9 cellular contexts compared by ENCODE assay signal in the genomic region with DNA sequence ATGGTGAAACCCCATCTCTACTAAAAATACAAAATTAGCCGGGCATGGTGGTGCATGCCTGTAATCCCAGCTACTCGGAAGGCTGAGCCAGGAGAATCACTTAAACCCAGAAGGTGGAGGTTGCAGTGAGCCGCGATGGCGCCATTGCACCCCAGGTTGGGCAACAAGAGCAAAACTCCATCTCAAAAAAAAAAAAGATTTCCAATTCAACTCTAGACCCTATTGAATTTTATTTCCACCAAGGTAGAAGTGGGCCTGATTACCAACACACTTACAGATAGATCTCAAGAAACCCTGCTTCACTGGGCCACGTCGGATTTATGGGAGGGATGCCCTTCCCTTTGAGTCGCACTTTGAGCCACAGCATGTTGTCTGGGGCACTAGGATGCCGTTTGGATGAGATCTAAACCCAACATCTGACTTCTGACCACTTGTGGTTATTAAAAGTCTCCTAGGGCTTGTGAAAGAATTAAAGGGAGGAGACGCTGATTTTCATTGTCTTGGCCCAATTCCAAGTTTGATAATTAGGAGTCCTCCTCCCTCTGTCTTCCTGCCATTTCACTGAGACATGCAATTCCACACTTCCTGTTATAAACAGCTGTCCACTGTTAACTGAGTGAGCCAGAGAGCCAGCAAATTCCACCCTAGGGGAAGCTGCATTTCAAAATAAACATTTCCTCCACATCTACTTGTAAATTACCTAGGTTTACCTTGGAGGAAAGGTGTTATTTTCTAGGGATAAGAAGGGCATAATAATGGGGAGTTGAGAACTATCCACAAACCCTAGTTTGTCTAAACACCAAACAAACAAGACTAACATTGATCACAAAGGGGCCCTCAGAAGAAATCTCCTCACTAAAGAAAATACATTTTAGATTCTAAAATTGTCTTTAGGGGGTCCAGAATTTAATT. TPM values are rescaled to one million over a fixed set of nuclear protein-coding genes. Genes with fewer than 3 reads are reported as not detected.
DNase-seq lines count a peak whose midpoint lies in the region; ATAC-seq and TF ChIP-seq lines count a peak whose summit lies in the region.
"Had no signal": no experiment of that assay in that cellular context is flagged by ENCODE, and none has a peak within 500 bp of the region (broad histone marks: within the 10 kb centered on the region; RNA-seq: fewer than 3 reads in every experiment).

No MANE protein-coding gene starts in this region.

- no peak for TF ChIP-seq CTCF in RWPE2 (IDR thresholded peaks at IDR 0.05; ENCODE audit: poor library complexity, severe bottlenecking)
- TF ChIP-seq CTCF in smooth muscle cell (IDR thresholded peaks at IDR 0.05; ENCODE audit: borderline replicate concordance, insufficient read depth, poor library complexity, severe bottlenecking) = no peak

- 44% methylated on average over 10 of the region's 10 CpGs for WGBS in smooth muscle cell (ENCODE audit: low lambda C conversion rate)

- H3K79me2 ChIP-seq in smooth muscle cell (ENCODE audit: low read depth) = no peaks in the 10 kb centered on the region

- H3K27me3 ChIP-seq in RWPE2 (ENCODE audit: insufficient read depth, poor library complexity, severe bottlenecking) (no peaks in the 10 kb centered on the region), smooth muscle cell (ENCODE audit: low read depth) (no peaks in the 10 kb centered on the region), HAP-1 (ENCODE audit: low read depth) (no peaks in the 10 kb centered on the region)

- H3K9me3 ChIP-seq in RWPE2 (ENCODE audit: severe bottlenecking) (no peaks in the 10 kb centered on the region), smooth muscle cell (replicated peaks; ENCODE audit: low read depth) (no peaks in the 10 kb centered on the region), HAP-1 (no peaks in the 10 kb centered on the region)

- H4K20me1 ChIP-seq in smooth muscle cell (ENCODE audit: low read depth) = no peaks in the 10 kb centered on the region

- H3K27ac ChIP-seq in RWPE2 (ENCODE audit: poor library complexity, severe bottlenecking) (peak overlapping the region; percentile 71), smooth muscle cell (ENCODE audit: low read depth) (peak overlapping the region; percentile 69)
- H3K27ac ChIP-seq: C4-2B had no signal

- in situ Hi-C loops in HAP-1 (cut with MboI; ENCODE audit: low sequenced_read_pairs) = no loop called here

- ATAC-seq in RWPE2 (ENCODE audit: low read depth) = peak; percentile 73
- no peak for ATAC-seq in HG02588 (IDR thresholded peaks at IDR 0.05; ENCODE audit: unreplicated experiment)

- H3K4me1 ChIP-seq in RWPE2 (ENCODE audit: insufficient read depth, poor library complexity, severe bottlenecking) (peaks cover 34% of the 10 kb centered on the region), smooth muscle cell (ENCODE audit: low read depth) (peaks cover 23% of the 10 kb centered on the region), HAP-1 (peaks cover 17% of the 10 kb centered on the region)

- H3F3A ChIP-seq in smooth muscle cell (ENCODE audit: low read depth) = peaks cover 43% of the 10 kb centered on the region

- H3K4me3 ChIP-seq in RWPE2 (ENCODE audit: severe bottlenecking) (no peak overlapping the region), smooth muscle cell (no peak overlapping the region), HAP-1 (no peak overlapping the region)

- DNase-seq in NCI-H2107 (lab: John Stamatoyannopoulos, UW) (peak; percentile 2), NCI-H2107 treated with DMSO at 0.1 percent for 48 hours (lab: John Stamatoyannopoulos, UW; ENCODE audit: unreplicated experiment) (no peak), RWPE2 (ENCODE audit: low spot score) (no peak), foreskin melanocyte (peak; percentile 91), smooth muscle cell (lab: John Stamatoyannopoulos, UW; ENCODE audit: unreplicated experiment) (no peak), hippocampal formation (lab: John Stamatoyannopoulos, UW) (no peak), HAP-1 (ENCODE audit: low spot score in 2 of 2) (no peak)

- peak overlapping the region; percentile 5 for H2AFZ ChIP-seq in smooth muscle cell (ENCODE audit: low read depth)

- H3K36me3 ChIP-seq in RWPE2 (ENCODE audit: low read depth) (no peaks in the 10 kb centered on the region), smooth muscle cell (ENCODE audit: low read depth) (no peaks in the 10 kb centered on the region), HAP-1 (replicated peaks) (no peaks in the 10 kb centered on the region)

- H3K9ac ChIP-seq in smooth muscle cell (ENCODE audit: low read depth) = peak overlapping the region; percentile 9

- peak overlapping the region; percentile 20 for H3K4me2 ChIP-seq in smooth muscle cell

RNA-seq across cellular contexts. Expression of a gene that starts 5.2 kb away (rescaled TPM):
- total RNA-seq in smooth muscle cell = 59.2 and 64.0 TPM in 2 replicates
- 45.6 and 70.7 TPM in 2 replicates for polyA plus RNA-seq in smooth muscle cell

RNA-seq across cellular contexts. Expression of a gene that starts 55.8 kb away (rescaled TPM):
- total RNA-seq in smooth muscle cell = 1,276 and 1,376 TPM in 2 replicates
- 2,156 and 2,235 TPM in 2 replicates for polyA plus RNA-seq in smooth muscle cell

Comparison
In these comparisons a context has a peak if more than half of its experiments do, and no peak if none do; other contexts are left out.
1. DNase-seq: peak in NCI-H2107 (single experiment) and foreskin melanocyte (single experiment); none in NCI-H2107 treated with DMSO at 0.1 percent for 48 hours (single experiment), RWPE2 (single experiment), smooth muscle cell (single experiment), hippocampal formation (0 of 2) and HAP-1 (0 of 2).